Comparison of ENCODE assay signal across 33 cellular contexts in genomic region chr18:60466671-60467070, GRCh38.
DNase-seq lines count a peak whose midpoint lies in the region; ATAC-seq and TF ChIP-seq lines count a peak whose summit lies in the region.
"Had no signal": no experiment of that assay in that cellular context is flagged by ENCODE, and none has a peak within 500 bp of the region (broad histone marks: within the 10 kb centered on the region; RNA-seq: fewer than 3 reads in every experiment).

No MANE protein-coding gene starts in this region.

- no peaks in the 10 kb centered on the region for H3K27me3 Mint-ChIP-seq in osteocyte (ENCODE audit: unreplicated experiment)
- H3K27me3 Mint-ChIP-seq: activated naive CD4-positive, alpha-beta T cell treated with anti-CD3 and anti-CD28 coated beads, Interleukin-2, amount 50 U/mL, for 24 hours; dendritic cell treated with granulocyte-macrophage colony-stimulating factor and Interleukin-4, amounts not matched to agents 40 ng/mL and 50 ng/mL, for 4 days; stimulated activated naive B cell treated with anti-CD40 and anti-IgM and Interleukin-4, amounts not matched to agents 10 μg/mL and 1 μg/mL and 100 μg/mL, for 72 hours had no signal

- H3K27ac ChIP-seq in coronary artery: no peak overlapping the region
- H3K27ac ChIP-seq: gastroesophageal sphincter, ovary, upper lobe of left lung, WERI-Rb-1 had no signal

- H3K36me3 Mint-ChIP-seq in osteocyte (ENCODE audit: unreplicated experiment): no peaks in the 10 kb centered on the region
- H3K36me3 Mint-ChIP-seq: activated naive CD4-positive, alpha-beta T cell treated with anti-CD3 and anti-CD28 coated beads, Interleukin-2, amount 50 U/mL, for 24 hours; immature natural killer cell; stimulated activated naive B cell treated with anti-CD40 and anti-IgM and Interleukin-4, amounts not matched to agents 10 μg/mL and 1 μg/mL and 100 μg/mL, for 72 hours had no signal

- H3K4me3 ChIP-seq in choroid plexus epithelial cell (ENCODE audit: low read depth, low read length) (no peak overlapping the region), coronary artery (no peak overlapping the region)
- H3K4me3 ChIP-seq: gastroesophageal sphincter, mucosa of descending colon, ovary, upper lobe of left lung had no signal

- peaks cover 4% of the 10 kb centered on the region for H3K9me3 Mint-ChIP-seq in osteocyte (ENCODE audit: unreplicated experiment)
- H3K9me3 Mint-ChIP-seq: activated naive CD4-positive, alpha-beta T cell treated with anti-CD3 and anti-CD28 coated beads, Interleukin-2, amount 50 U/mL, for 24 hours; dendritic cell treated with granulocyte-macrophage colony-stimulating factor and Interleukin-4, amounts not matched to agents 40 ng/mL and 50 ng/mL, for 4 days; endodermal cell; nephron progenitor cell; stimulated activated naive B cell treated with anti-CD40 and anti-IgM and Interleukin-4, amounts not matched to agents 10 μg/mL and 1 μg/mL and 100 μg/mL, for 72 hours had no signal

- H3K4me1 Mint-ChIP-seq in osteocyte (ENCODE audit: unreplicated experiment): peaks cover 56% of the 10 kb centered on the region
- H3K4me1 Mint-ChIP-seq: activated naive CD4-positive, alpha-beta T cell treated with anti-CD3 and anti-CD28 coated beads, Interleukin-2, amount 50 U/mL, for 24 hours; endodermal cell; immature natural killer cell; nephron progenitor cell; stimulated activated naive B cell treated with anti-CD40 and anti-IgM and Interleukin-4, amounts not matched to agents 10 μg/mL and 1 μg/mL and 100 μg/mL, for 72 hours had no signal

- peak overlapping the region; percentile 64 for H3K27ac Mint-ChIP-seq in osteocyte (ENCODE audit: unreplicated experiment)
- H3K27ac Mint-ChIP-seq: activated naive CD4-positive, alpha-beta T cell treated with anti-CD3 and anti-CD28 coated beads, Interleukin-2, amount 50 U/mL, for 24 hours; dendritic cell treated with granulocyte-macrophage colony-stimulating factor and Interleukin-4, amounts not matched to agents 40 ng/mL and 50 ng/mL, for 4 days; endodermal cell; immature natural killer cell; nephron progenitor cell; stimulated activated naive B cell treated with anti-CD40 and anti-IgM and Interleukin-4, amounts not matched to agents 10 μg/mL and 1 μg/mL and 100 μg/mL, for 72 hours had no signal

- DNase-seq in Daoy (ENCODE audit: low read depth) (peak; percentile 4), NCI-H226 (peak; percentile 16), choroid plexus epithelial cell (ENCODE audit: low read depth) (peak; percentile 45), osteocyte (ENCODE audit: extremely low spot score, unreplicated experiment) (no peak), coronary artery (ENCODE audit: low spot score) (no peak), mucosa of gallbladder (ENCODE audit: low spot score) (no peak)
- DNase-seq in effector CD8-positive, alpha-beta T cell (lab: John Stamatoyannopoulos, UW): no peak
- DNase-seq: activated CD4-positive, alpha-beta T cell treated with anti-CD3 and anti-CD28 coated beads for 48 hours; activated CD8-positive, alpha-beta memory T cell treated with anti-CD3 and anti-CD28 coated beads for 24 hours; activated T-cell treated with anti-CD3 and anti-CD28 coated beads for 4 hours; anterior cingulate cortex; caudate nucleus; DMS79 treated with DMSO at 0.1 percent for 48 hours; endodermal cell; immature natural killer cell; left colon; mammary epithelial cell; mucosa of descending colon; NCI-H1436; NCI-H2081 treated with DMSO at 0.1 percent for 48 hours; NCI-H82; nephron progenitor cell; ovary; SHP77 treated with DMSO at 0.1 percent for 48 hours; stimulated activated naive B cell treated with anti-CD40 and anti-IgM and Interleukin-4, amounts not matched to agents 10 μg/mL and 1 μg/mL and 100 μg/mL, for 72 hours; T-helper 9 cell; upper lobe of left lung; WERI-Rb-1 had no signal

- ATAC-seq in GM21367 (IDR thresholded peaks at IDR 0.05; ENCODE audit: unreplicated experiment): no peak
- ATAC-seq: gastroesophageal sphincter; HCT116; left colon; mucosa of descending colon; stimulated activated naive B cell treated with anti-CD40 and anti-IgM and Interleukin-4, amounts not matched to agents 10 μg/mL and 1 μg/mL and 100 μg/mL, for 72 hours had no signal

- H3K4me3 Mint-ChIP-seq in osteocyte (ENCODE audit: unreplicated experiment): no peak overlapping the region
- H3K4me3 Mint-ChIP-seq: activated naive CD4-positive, alpha-beta T cell treated with anti-CD3 and anti-CD28 coated beads, Interleukin-2, amount 50 U/mL, for 24 hours; dendritic cell treated with granulocyte-macrophage colony-stimulating factor and Interleukin-4, amounts not matched to agents 40 ng/mL and 50 ng/mL, for 4 days; endodermal cell; immature natural killer cell; nephron progenitor cell; stimulated activated naive B cell treated with anti-CD40 and anti-IgM and Interleukin-4, amounts not matched to agents 10 μg/mL and 1 μg/mL and 100 μg/mL, for 72 hours had no signal

- TF ChIP-seq CTCF in choroid plexus epithelial cell (conservative IDR thresholded peaks at IDR 0.05; ENCODE audit: low read depth, low read length) (no peak), osteocyte (IDR thresholded peaks at IDR 0.05) (no peak), coronary artery (IDR thresholded peaks at IDR 0.05) (no peak)

Comparison
In these comparisons a context has a peak if more than half of its experiments do, and no peak if none do; other contexts are left out.
1. DNase-seq: peak in Daoy (single experiment), NCI-H226 (single experiment) and choroid plexus epithelial cell (single experiment); none in osteocyte (single experiment), coronary artery (single experiment), mucosa of gallbladder (single experiment) and effector CD8-positive, alpha-beta T cell (single experiment).